Comparison of ENCODE assay signal across 9 cellular contexts in genomic region chr17:3669548-3669947, GRCh38. TPM values are rescaled to one million over a fixed set of nuclear protein-coding genes. Genes with fewer than 3 reads are reported as not detected.
DNase-seq lines count a peak whose midpoint lies in the region; ATAC-seq and TF ChIP-seq lines count a peak whose summit lies in the region.
"Had no signal": no experiment of that assay in that cellular context is flagged by ENCODE, and none has a peak within 500 bp of the region (broad histone marks: within the 10 kb centered on the region; RNA-seq: fewer than 3 reads in every experiment).

No MANE protein-coding gene starts in this region.

- H3K4me1 Mint-ChIP-seq in brain: peaks cover 45% of the 10 kb centered on the region
- H3K4me1 Mint-ChIP-seq in mesothelial cell of epicardium: peaks cover 32% of the 10 kb centered on the region

- TF ChIP-seq CTCF in right atrium auricular region (IDR thresholded peaks at IDR 0.05) (no peak), brain (conservative IDR thresholded peaks at IDR 0.05) (no peak), mesothelial cell of epicardium (IDR thresholded peaks at IDR 0.05; ENCODE audit: unreplicated experiment) (no peak)

- peaks cover 0 to 42% of the 10 kb centered on the region in 2 donors for H3K4me1 ChIP-seq in right atrium auricular region

- H3K4me3 Mint-ChIP-seq in brain (peak overlapping the region; percentile 94 to 99 (median 97)), mesothelial cell of epicardium (peak overlapping the region; percentile 85)

- H3K27ac ChIP-seq in right atrium auricular region: peak overlapping the region in 1 of 2 donors; percentile 99
- no peak overlapping the region for H3K27ac ChIP-seq in caudate nucleus (ENCODE audit: low read depth, low read length)

- peak overlapping the region; percentile 75 to 84 for H3K4me3 ChIP-seq in right atrium auricular region

- ATAC-seq in GM18498 (IDR thresholded peaks at IDR 0.05; ENCODE audit: unreplicated experiment) (no peak), HG02763 (IDR thresholded peaks at IDR 0.05; ENCODE audit: unreplicated experiment) (no peak), GM19467 (IDR thresholded peaks at IDR 0.05; ENCODE audit: unreplicated experiment) (no peak)

- H3K27ac Mint-ChIP-seq in brain (peak overlapping the region in 4 of 5 experiments; percentile 92 to 98 (median 96)), mesothelial cell of epicardium (peak overlapping the region; percentile 94)

- peaks cover 4% of the 10 kb centered on the region for H3K27me3 Mint-ChIP-seq in brain
- H3K27me3 Mint-ChIP-seq in mesothelial cell of epicardium (ENCODE audit: low read depth): no peaks in the 10 kb centered on the region

- no peak for DNase-seq in right atrium auricular region (ENCODE audit: low spot score)
- DNase-seq in cardiac septum (ENCODE audit: low spot score): no peak
- no peak for DNase-seq in mesothelial cell of epicardium (ENCODE audit: low spot score in 2 of 2, unreplicated experiment in 2 of 2)
- no peak for DNase-seq in caudate nucleus (lab: John Stamatoyannopoulos, UW)
- DNase-seq: NCI-H1417 treated with DMSO at 0.1 percent for 48 hours had no signal

- H3K36me3 Mint-ChIP-seq in brain (peaks cover 13% of the 10 kb centered on the region), mesothelial cell of epicardium (peaks cover 6% of the 10 kb centered on the region)

- intact Hi-C loops in cardiac septum (cut with DNase I): loop anchor here (10.0 kb wide), 1 partner anchor 135 kb away; no protein-coding TSS in a partner anchor

- no peaks in the 10 kb centered on the region for H3K9me3 ChIP-seq in right atrium auricular region

- H3K27me3 ChIP-seq in right atrium auricular region: no peaks in the 10 kb centered on the region

- H3K9me3 Mint-ChIP-seq in brain (no peaks in the 10 kb centered on the region), mesothelial cell of epicardium (no peaks in the 10 kb centered on the region)

- peaks cover 4% of the 10 kb centered on the region for H3K36me3 ChIP-seq in right atrium auricular region

RNA-seq across cellular contexts. Expression of gene EMC6, which starts 0.9 kb away (rescaled TPM):
- total RNA-seq in right atrium auricular region: 10 to 100 TPM; 19.1 to 22.2 TPM
- 54.0 TPM for total RNA-seq in cardiac septum
- 46.2 TPM for polyA plus RNA-seq in brain (ENCODE audit: insufficient read depth, low read depth, low replicate concordance)
- 33.1 to 36.5 TPM (median 33.6 TPM) in 3 replicates for total RNA-seq in mesothelial cell of epicardium

RNA-seq across cellular contexts. Expression of gene TAX1BP3, which starts 1.2 kb away (rescaled TPM):
- total RNA-seq in right atrium auricular region: 100 to 1,000 TPM; 212 to 227 TPM
- 158 TPM for total RNA-seq in cardiac septum
- polyA plus RNA-seq in brain (ENCODE audit: insufficient read depth, low read depth, low replicate concordance): 85.8 TPM
- 133 to 136 TPM (median 135 TPM) in 3 replicates for total RNA-seq in mesothelial cell of epicardium

RNA-seq across cellular contexts. Expression of gene P2RX5, which starts 26.4 kb away (rescaled TPM):
- total RNA-seq in right atrium auricular region (1 to 10 TPM; 5.4 to 8.1 TPM), cardiac septum (37.9 TPM), mesothelial cell of epicardium (0.18 to 0.66 TPM (median 0.24 TPM) in 3 replicates)
- 3.1 TPM for polyA plus RNA-seq in brain (ENCODE audit: insufficient read depth, low read depth, low replicate concordance)

RNA-seq across cellular contexts. Expression of gene CTNS, which starts 33.0 kb away (rescaled TPM):
- total RNA-seq in right atrium auricular region: 10 to 100 TPM; 17.6 to 19.1 TPM
- 6.4 TPM for total RNA-seq in cardiac septum
- 9.9 TPM for polyA plus RNA-seq in brain (ENCODE audit: insufficient read depth, low read depth, low replicate concordance)
- 11.1 to 13.4 TPM (median 12.0 TPM) in 3 replicates for total RNA-seq in mesothelial cell of epicardium

RNA-seq across cellular contexts. Expression of gene SHPK, which starts 33.5 kb away (rescaled TPM):
- 1 to 10 TPM; 3.3 to 4.2 TPM for total RNA-seq in right atrium auricular region
- total RNA-seq in cardiac septum: 4.8 TPM
- polyA plus RNA-seq in brain (ENCODE audit: insufficient read depth, low read depth, low replicate concordance): 11.6 TPM
- 17.6 to 19.3 TPM (median 18.9 TPM) in 3 replicates for total RNA-seq in mesothelial cell of epicardium
